ENCODE assay signal across 16 cellular contexts in genomic region chr13:52707375-52707774, GRCh38. TPM values are rescaled to one million over a fixed set of nuclear protein-coding genes. Genes with fewer than 3 reads are reported as not detected.
DNase-seq lines count a peak whose midpoint lies in the region; ATAC-seq, FAIRE-seq and TF ChIP-seq lines count a peak whose summit lies in the region.
"Had no signal": no experiment of that assay in that cellular context is flagged by ENCODE, and none has a peak within 500 bp of the region (broad histone marks: within the 10 kb centered on the region; RNA-seq: fewer than 3 reads in every experiment).

No MANE protein-coding gene starts in this region.

- no peak overlapping the region for H3K27ac Mint-ChIP-seq in Calu3 (ENCODE audit: unreplicated experiment)
- H3K27ac Mint-ChIP-seq: activated naive CD4-positive, alpha-beta T cell treated with anti-CD3 and anti-CD28 coated beads, Interleukin-2, amount 50 U/mL, for 72 hours had no signal

- H3K36me3 Mint-ChIP-seq in Calu3 (ENCODE audit: insufficient read depth, unreplicated experiment): no peaks in the 10 kb centered on the region
- H3K36me3 Mint-ChIP-seq: activated naive CD4-positive, alpha-beta T cell treated with anti-CD3 and anti-CD28 coated beads, Interleukin-2, amount 50 U/mL, for 72 hours had no signal

- H3K36me3 ChIP-seq in bronchial epithelial cell (ENCODE audit: control insufficient read depth, insufficient read depth, low read length) (no peaks in the 10 kb centered on the region), vagina (no peaks in the 10 kb centered on the region), psoas muscle (ENCODE audit: insufficient read depth in 1 of 2, low read depth in 1 of 2) (no peaks in the 10 kb centered on the region)
- H3K36me3 ChIP-seq: BLaER1 treated with 17β-estradiol and CSF1 and Interleukin-3, amounts not matched to agents 10 nM and 100 nM; sigmoid colon; WERI-Rb-1 had no signal

- H3K9me3 ChIP-seq in vagina (no peaks in the 10 kb centered on the region), psoas muscle (no peaks in the 10 kb centered on the region)
- H3K9me3 ChIP-seq: BLaER1 treated with 17β-estradiol and CSF1 and Interleukin-3, amounts not matched to agents 10 nM and 100 nM; sigmoid colon; tibial artery had no signal

- H3K9me3 Mint-ChIP-seq in Calu3 (ENCODE audit: low read depth, unreplicated experiment): no peaks in the 10 kb centered on the region
- H3K9me3 Mint-ChIP-seq: activated naive CD4-positive, alpha-beta T cell treated with anti-CD3 and anti-CD28 coated beads, Interleukin-2, amount 50 U/mL, for 72 hours had no signal

- no peak overlapping the region for H3K4me3 ChIP-seq in bronchial epithelial cell (ENCODE audit: low read depth, low read length)
- H3K4me3 ChIP-seq in vagina: no peak overlapping the region
- H3K4me3 ChIP-seq in psoas muscle: no peak overlapping the region
- H3K4me3 ChIP-seq: BLaER1 treated with 17β-estradiol and CSF1 and Interleukin-3, amounts not matched to agents 10 nM and 100 nM; sigmoid colon; tibial artery had no signal

- no peak overlapping the region for H3K4me3 Mint-ChIP-seq in Calu3 (ENCODE audit: low read depth, unreplicated experiment)

- H3K27me3 ChIP-seq in bronchial epithelial cell (ENCODE audit: control insufficient read depth, insufficient read depth, low read length): no peaks in the 10 kb centered on the region
- no peaks in the 10 kb centered on the region for H3K27me3 ChIP-seq in vagina
- no peaks in the 10 kb centered on the region for H3K27me3 ChIP-seq in psoas muscle (ENCODE audit: insufficient read depth in 3 of 3, low read length in 2 of 3)
- H3K27me3 ChIP-seq: BLaER1 treated with 17β-estradiol and CSF1 and Interleukin-3, amounts not matched to agents 10 nM and 100 nM; sigmoid colon; tibial artery had no signal

- in situ Hi-C loops in ACHN (cut with HindIII; ENCODE audit: low pct_ligation_motif_present, low pct_unique_long_range_greater_than_20kb, low sequenced_read_pairs): no loop called here

- TF ChIP-seq POLR2A in vagina (IDR thresholded peaks at IDR 0.05): no peak

- TF ChIP-seq CTCF in LNCAP (IDR thresholded peaks at IDR 0.05): peak; percentile 12; the same call in 1 of the 2 replicates
- TF ChIP-seq CTCF in bronchial epithelial cell (IDR thresholded peaks at IDR 0.05; ENCODE audit: insufficient read depth, low read length, severe bottlenecking): no peak
- TF ChIP-seq CTCF in vagina (IDR thresholded peaks at IDR 0.05): no peak
- TF ChIP-seq CTCF in Calu3 (IDR thresholded peaks at IDR 0.05; ENCODE audit: unreplicated experiment): no peak
- TF ChIP-seq CTCF in psoas muscle (IDR thresholded peaks at IDR 0.05): no peak

- CTCF ChIA-PET in Calu3 (lab: Charles Lee): no interaction called here

- H3K27ac ChIP-seq in vagina (no peak overlapping the region), psoas muscle (no peak overlapping the region)
- H3K27ac ChIP-seq: BLaER1 treated with 17β-estradiol and CSF1 and Interleukin-3, amounts not matched to agents 10 nM and 100 nM; sigmoid colon; tibial artery; WERI-Rb-1 had no signal

- H3K4me1 Mint-ChIP-seq in Calu3 (ENCODE audit: low read depth, unreplicated experiment): no peaks in the 10 kb centered on the region

- ATAC-seq in psoas muscle: no peak
- ATAC-seq: activated naive CD4-positive, alpha-beta T cell treated with anti-CD3 and anti-CD28 coated beads, Interleukin-2, amount 50 U/mL, for 72 hours had no signal

- peak; percentile 2 for DNase-seq in ACHN
- DNase-seq in COLO668 (lab: John Stamatoyannopoulos, UW; ENCODE audit: unreplicated experiment): peak; percentile 27
- DNase-seq in bronchial epithelial cell (ENCODE audit: low read depth): no peak
- no peak for DNase-seq in vagina (ENCODE audit: extremely low spot score in 2 of 2)
- no peak for DNase-seq in Calu3
- DNase-seq in psoas muscle: no peak
- DNase-seq in NCI-H774 (lab: John Stamatoyannopoulos, UW): no peak
- DNase-seq: effector CD8-positive, alpha-beta T cell; NCI-H187; sigmoid colon; stimulated activated CD4-positive, alpha-beta T cell treated with anti-CD3 and anti-CD28 coated beads, Interleukin-4, amount 100 ng/mL, for 1 hour; tibial artery; WERI-Rb-1 had no signal

- no peaks in the 10 kb centered on the region for H3K4me1 ChIP-seq in vagina
- H3K4me1 ChIP-seq in psoas muscle: no peaks in the 10 kb centered on the region
- H3K4me1 ChIP-seq: sigmoid colon, tibial artery had no signal

- FAIRE-seq in bronchial epithelial cell (lab: Jason Lieb, UNC): peak; percentile 28

- no peaks in the 10 kb centered on the region for H3K27me3 Mint-ChIP-seq in Calu3 (ENCODE audit: unreplicated experiment)

- 68 to 83% (median 78%) methylated on average over 1 of the region's 1 CpG for WGBS in psoas muscle, 3 donors

- BruUV-seq in Calu3 (replicated peaks; lab: Mats Ljungman, UMichigan): no TSS peak

- intact Hi-C loops in vagina (cut with DNase I) (no loop called here), Calu3 (cut with micrococcal nuclease; ENCODE audit: unreplicated experiment) (loop anchor here (10.0 kb wide), 1 partner anchor 257 kb away; no protein-coding TSS in a partner anchor), psoas muscle (cut with DNase I) (no loop called here)

RNA-seq across cellular contexts. Expression of gene CNMD, which starts 32.2 kb away (rescaled TPM):
- not detected in 2 replicates for total RNA-seq in bronchial epithelial cell
- total RNA-seq in vagina: not detected
- total RNA-seq in Calu3 (2022): not detected in 2 replicates
- total RNA-seq in psoas muscle: not detected
- polyA plus RNA-seq in psoas muscle: not detected
- total RNA-seq: activated naive CD4-positive, alpha-beta T cell treated with anti-CD3 and anti-CD28 coated beads, Interleukin-2, amount 50 U/mL, for 72 hours; sigmoid colon had no signal

RNA-seq across cellular contexts. Expression of gene SUGT1, which starts 54.7 kb away (rescaled TPM):
- 25.7 and 25.8 TPM in 2 replicates for total RNA-seq in bronchial epithelial cell
- 24.1 TPM for total RNA-seq in vagina
- total RNA-seq in Calu3 (2022): 48.0 and 58.4 TPM in 2 replicates
- total RNA-seq in psoas muscle: 10 to 100 TPM; 39.4 to 49.4 (median 42.0) TPM
- 10 to 100 TPM; 36.3 to 92.1 (median 55.6) TPM for polyA plus RNA-seq in psoas muscle

Comparison
In these comparisons a context has a peak if more than half of its experiments do, and no peak if none do; other contexts are left out.
1. DNase-seq: peak in ACHN (single experiment) and COLO668 (single experiment); none in bronchial epithelial cell (single experiment), vagina (0 of 2), Calu3 (single experiment), psoas muscle (0 of 2) and NCI-H774 (single experiment).